ENCODE assay signal across 28 cellular contexts in genomic region chr13:47277774-47278173, GRCh38.
DNase-seq lines count a peak whose midpoint lies in the region; ATAC-seq, FAIRE-seq and TF ChIP-seq lines count a peak whose summit lies in the region.
"Had no signal": no experiment of that assay in that cellular context is flagged by ENCODE, and none has a peak within 500 bp of the region (broad histone marks: within the 10 kb centered on the region; RNA-seq: fewer than 3 reads in every experiment).

No MANE protein-coding gene starts in this region.

- in situ Hi-C loops in HepG2 (cut with HindIII; ENCODE audit: extremely low pct_ligation_motif_present, low pct_unique_long_range_greater_than_20kb) (no loop called here), K562 (cut with MboI) (no loop called here)

- H3K4me2 ChIP-seq in HepG2 (ENCODE audit: low read depth, low read length) (no peak overlapping the region), K562 (ENCODE audit: insufficient read depth, low read length) (no peak overlapping the region)
- H3K4me2 ChIP-seq: SK-N-SH had no signal

- no peaks in the 10 kb centered on the region for H3K36me3 ChIP-seq in HepG2 (replicated peaks in 1 of 2; ENCODE audit: control insufficient read depth in 1 of 2, insufficient read depth in 2 of 2, low read length in 2 of 2)
- H3K36me3 ChIP-seq in right lobe of liver, result no peaks in the 10 kb centered on the region
- H3K36me3 ChIP-seq in K562 (ENCODE audit: control insufficient read depth, insufficient read depth, low read length), result no peaks in the 10 kb centered on the region
- H3K36me3 ChIP-seq: gastrocnemius medialis, left lung, MG63, stomach, tibial nerve, WERI-Rb-1 had no signal

- no peaks in the 10 kb centered on the region for H3K36me3 Mint-ChIP-seq in T-cell
- no peaks in the 10 kb centered on the region for H3K36me3 Mint-ChIP-seq in activated naive CD4-positive, alpha-beta T cell treated with anti-CD3 and anti-CD28 coated beads, Interleukin-2, amount 50 U/mL, for 72 hours
- H3K36me3 Mint-ChIP-seq: activated naive CD8-positive, alpha-beta T cell treated with anti-CD3 and anti-CD28 coated beads, Interleukin-2, amount 10 ng/mL, durations not matched to agents 7 days and 5 days; natural killer cell had no signal

- DNase-seq in HepG2 (ENCODE audit: low spot score), result no peak
- DNase-seq in right lobe of liver, result no peak
- no peak for DNase-seq in K562 (ENCODE audit: extremely low read depth in 1 of 4, low spot score in 3 of 4)
- peak; percentile 33 for DNase-seq in fibroblast of the aortic adventitia (ENCODE audit: low read depth)
- no peak for DNase-seq in T-cell
- DNase-seq in activated naive CD4-positive, alpha-beta T cell treated with anti-CD3 and anti-CD28 coated beads, Interleukin-2, amount 50 U/mL, for 72 hours (ENCODE audit: low spot score in 2 of 2), result no peak
- DNase-seq in head of caudate nucleus, result no peak
- DNase-seq in medulla oblongata (ENCODE audit: extremely low spot score), result no peak
- DNase-seq: activated CD4-positive, alpha-beta T cell treated with anti-CD3 and anti-CD28 coated beads, Interleukin-2, amount 10 ng/mL, durations not matched to agents 24 days and 14 days; activated effector memory CD4-positive, alpha-beta T cell treated with anti-CD3 and anti-CD28 coated beads, Interleukin-2, amount 50 U/mL, for 16 hours; activated naive CD8-positive, alpha-beta T cell treated with anti-CD3 and anti-CD28 coated beads, Interleukin-2, amount 10 ng/mL, durations not matched to agents 7 days and 5 days; activated T-cell treated with anti-CD3 and anti-CD28 coated beads, Interleukin-2, amount 50 U/mL, for 1 hour; DMS79; erythroblast; gastrocnemius medialis; left lung; MG63; midbrain; natural killer cell; NCI-H146; NCI-H446; NCI-H82; SK-N-SH; stimulated activated CD8-positive, alpha-beta memory T cell treated with anti-CD3 and anti-CD28 coated beads, Interleukin-4, amount 100 ng/mL, for 48 hours; stomach; T-helper 2 cell; WERI-Rb-1 had no signal

- peaks cover 3 to 12% of the 10 kb centered on the region in 2 donors for H3K27me3 Mint-ChIP-seq in T-cell
- H3K27me3 Mint-ChIP-seq: activated CD4-positive, alpha-beta T cell treated with anti-CD3 and anti-CD28 coated beads, Interleukin-2, amount 10 ng/mL, durations not matched to agents 24 days and 14 days; activated naive CD8-positive, alpha-beta T cell treated with anti-CD3 and anti-CD28 coated beads, Interleukin-2, amount 10 ng/mL, durations not matched to agents 7 days and 5 days had no signal

- H4K20me1 ChIP-seq in HepG2 (ENCODE audit: insufficient read depth, low read length), result no peaks in the 10 kb centered on the region
- H4K20me1 ChIP-seq in K562 (replicated peaks; ENCODE audit: control insufficient read depth, insufficient read depth, low read length), result no peaks in the 10 kb centered on the region

- TF ChIP-seq EP300 in HepG2 (IDR thresholded peaks at IDR 0.05; ENCODE audit: low read depth in 2 of 2, low read length in 2 of 2) (no peak), HepG2 (CRISPR knock-in tag; IDR thresholded peaks at IDR 0.05; ENCODE audit: borderline replicate concordance) (no peak), K562 (IDR thresholded peaks at IDR 0.05; ENCODE audit: low read length) (no peak)

- 61% methylated on average over 1 of the region's 1 CpG for WGBS in HepG2 (ENCODE audit: low lambda C conversion rate)
- 83% methylated on average over 1 of the region's 1 CpG for WGBS in right lobe of liver (ENCODE audit: insufficient coverage, low coverage, low lambda C conversion rate, missing lambda C conversion rate)
- WGBS in K562 (ENCODE audit: insufficient coverage, low coverage, missing lambda C conversion rate), result 18% methylated on average over 1 of the region's 1 CpG

- TF ChIP-seq CTCF in HepG2 (CRISPR knock-in tag; IDR thresholded peaks at IDR 0.05), result no peak
- no peak for TF ChIP-seq CTCF in right lobe of liver (IDR thresholded peaks at IDR 0.05)
- no peak for TF ChIP-seq CTCF in K562 (IDR thresholded peaks at IDR 0.05 in 2 of 3, conservative IDR thresholded peaks at IDR 0.05 in 1 of 3; ENCODE audit: insufficient read depth in 2 of 3, low read depth in 1 of 3, low read length in 3 of 3)
- TF ChIP-seq CTCF in fibroblast of the aortic adventitia (IDR thresholded peaks at IDR 0.05; ENCODE audit: insufficient read depth, low read length), result no peak

- TF ChIP-seq RAD21 in HepG2 (CRISPR knock-in tag; IDR thresholded peaks at IDR 0.05) (no peak), K562 (CRISPR knock-in tag; conservative IDR thresholded peaks at IDR 0.05 in 1 of 2, IDR thresholded peaks at IDR 0.05 in 1 of 2) (no peak)

- no peak overlapping the region for H3K27ac Mint-ChIP-seq in T-cell
- H3K27ac Mint-ChIP-seq in activated naive CD4-positive, alpha-beta T cell treated with anti-CD3 and anti-CD28 coated beads, Interleukin-2, amount 50 U/mL, for 72 hours, result no peak overlapping the region
- H3K27ac Mint-ChIP-seq: activated CD4-positive, alpha-beta T cell treated with anti-CD3 and anti-CD28 coated beads, Interleukin-2, amount 10 ng/mL, durations not matched to agents 24 days and 14 days; activated naive CD8-positive, alpha-beta T cell treated with anti-CD3 and anti-CD28 coated beads, Interleukin-2, amount 10 ng/mL, durations not matched to agents 7 days and 5 days; natural killer cell had no signal

- intact Hi-C loops in HepG2 (cut with micrococcal nuclease; ENCODE audit: unreplicated experiment), result no loop called here
- intact Hi-C loops in right lobe of liver (cut with DNase I), result no loop called here
- intact Hi-C loops in K562 (cut with micrococcal nuclease), result no loop called here
- intact Hi-C loops in head of caudate nucleus (cut with DNase I), result no loop called here

- no peak overlapping the region for H3K4me3 ChIP-seq in HepG2 (replicated peaks in 1 of 3; ENCODE audit: insufficient read depth in 1 of 3, low read depth in 2 of 3, low read length in 3 of 3)
- H3K4me3 ChIP-seq in right lobe of liver, result no peak overlapping the region
- no peak overlapping the region for H3K4me3 ChIP-seq in K562
- H3K4me3 ChIP-seq in fibroblast of the aortic adventitia (ENCODE audit: low read depth, low read length), result no peak overlapping the region
- H3K4me3 ChIP-seq: gastrocnemius medialis, left lung, MG63, stomach, tibial nerve had no signal

- POLR2A ChIA-PET in HepG2 (lab: Yijun Ruan, JAX), result no interaction called here
- POLR2A ChIA-PET in K562 (lab: Yijun Ruan, JAX), result no interaction called here
- POLR2A ChIA-PET in T-cell (lab: Charles Lee), result no interaction called here

- no peaks in the 10 kb centered on the region for H3K79me2 ChIP-seq in HepG2 (ENCODE audit: insufficient read depth, low read length)
- H3K79me2 ChIP-seq in K562 (ENCODE audit: control insufficient read depth, insufficient read depth, low read length), result no peaks in the 10 kb centered on the region

- H3K27ac ChIP-seq in HepG2 (ENCODE audit: extremely low read length, insufficient read depth, low read length), result no peak overlapping the region
- no peak overlapping the region for H3K27ac ChIP-seq in right lobe of liver
- no peak overlapping the region for H3K27ac ChIP-seq in K562 (ENCODE audit: extremely low read depth, low read depth, low read length)
- H3K27ac ChIP-seq: gastrocnemius medialis, left lung, stomach, tibial nerve, WERI-Rb-1 had no signal

- FAIRE-seq in HepG2 (lab: Jason Lieb, UNC) (no peak), K562 (lab: Jason Lieb, UNC) (no peak)

- no peaks in the 10 kb centered on the region for H3K4me1 ChIP-seq in HepG2 (ENCODE audit: insufficient read depth, low read length)
- H3K4me1 ChIP-seq in right lobe of liver, result no peaks in the 10 kb centered on the region
- H3K4me1 ChIP-seq in K562 (replicated peaks in 1 of 2; ENCODE audit: control insufficient read depth in 2 of 2, insufficient read depth in 2 of 2, low read length in 2 of 2), result no peaks in the 10 kb centered on the region
- H3K4me1 ChIP-seq: gastrocnemius medialis, left lung, stomach, tibial nerve had no signal

- H3K9ac ChIP-seq in HepG2 (ENCODE audit: insufficient read depth, low read depth, low read length), result no peak overlapping the region
- H3K9ac ChIP-seq in K562 (ENCODE audit: insufficient read depth in 1 of 2, low read depth in 2 of 2, low read length in 2 of 2), result no peak overlapping the region
- H3K9ac ChIP-seq: SK-N-SH had no signal

- no peak for TF ChIP-seq POLR2A in HepG2 (IDR thresholded peaks at IDR 0.05; ENCODE audit: insufficient read depth in 1 of 2, low read depth in 2 of 2, low read length in 2 of 2)
- no peak for TF ChIP-seq POLR2A in right lobe of liver (IDR thresholded peaks at IDR 0.05)
- TF ChIP-seq POLR2A in K562 (conservative IDR thresholded peaks at IDR 0.05), result no peak

- H2AFZ ChIP-seq in HepG2 (ENCODE audit: low read length), result no peak overlapping the region
- no peak overlapping the region for H2AFZ ChIP-seq in K562 (ENCODE audit: low read depth, low read length)

- no peak overlapping the region for H3K4me3 Mint-ChIP-seq in T-cell
- H3K4me3 Mint-ChIP-seq: activated CD4-positive, alpha-beta T cell treated with anti-CD3 and anti-CD28 coated beads, Interleukin-2, amount 10 ng/mL, durations not matched to agents 24 days and 14 days; activated naive CD8-positive, alpha-beta T cell treated with anti-CD3 and anti-CD28 coated beads, Interleukin-2, amount 10 ng/mL, durations not matched to agents 7 days and 5 days; natural killer cell had no signal

- CTCF ChIA-PET in HepG2 (lab: Yijun Ruan, JAX; ENCODE audit: low intra/inter-chr PET ratio, low total read pairs), result no interaction called here
- CTCF ChIA-PET in K562 (lab: Yijun Ruan, JAX; ENCODE audit: low intra/inter-chr PET ratio), result no interaction called here
- CTCF ChIA-PET in T-cell (lab: Charles Lee), result no interaction called here

- peaks cover 0 to 9% (median 2%) of the 10 kb centered on the region in 3 donors for H3K9me3 Mint-ChIP-seq in T-cell
- H3K9me3 Mint-ChIP-seq in activated naive CD4-positive, alpha-beta T cell treated with anti-CD3 and anti-CD28 coated beads, Interleukin-2, amount 50 U/mL, for 72 hours, result peaks cover 0 to 12% of the 10 kb centered on the region in 2 donors
- H3K9me3 Mint-ChIP-seq: activated CD4-positive, alpha-beta T cell treated with anti-CD3 and anti-CD28 coated beads, Interleukin-2, amount 10 ng/mL, durations not matched to agents 24 days and 14 days; activated naive CD8-positive, alpha-beta T cell treated with anti-CD3 and anti-CD28 coated beads, Interleukin-2, amount 10 ng/mL, durations not matched to agents 7 days and 5 days had no signal

- ATAC-seq in HepG2 (no peak), right lobe of liver (no peak), K562 (no peak), T-cell (replicated peaks in 1 of 4) (no peak)
- no peak for ATAC-seq in activated naive CD4-positive, alpha-beta T cell treated with anti-CD3 and anti-CD28 coated beads, Interleukin-2, amount 50 U/mL, for 72 hours
- ATAC-seq: gastrocnemius medialis, left lung, natural killer cell had no signal

- H3K9me3 ChIP-seq in HepG2 (ENCODE audit: low read length), result no peaks in the 10 kb centered on the region
- H3K9me3 ChIP-seq in right lobe of liver, result no peaks in the 10 kb centered on the region
- no peaks in the 10 kb centered on the region for H3K9me3 ChIP-seq in K562 (replicated peaks; ENCODE audit: control insufficient read depth, insufficient read depth, low read depth, low read length)
- H3K9me3 ChIP-seq: gastrocnemius medialis, left lung, MG63, SK-N-SH, stomach, tibial nerve had no signal

- H3K27me3 ChIP-seq in HepG2 (ENCODE audit: control insufficient read depth in 1 of 2, insufficient read depth in 2 of 2, low read length in 2 of 2) (no peaks in the 10 kb centered on the region), right lobe of liver (no peaks in the 10 kb centered on the region), K562 (ENCODE audit: control insufficient read depth in 2 of 2, insufficient read depth in 2 of 2, low read length in 2 of 2) (no peaks in the 10 kb centered on the region)
- H3K27me3 ChIP-seq: gastrocnemius medialis, left lung, MG63, stomach, tibial nerve had no signal

- no TSS peak for BruUV-seq in HepG2 (replicated peaks; lab: Mats Ljungman, UMichigan)
- BruUV-seq in K562 (replicated peaks; lab: Mats Ljungman, UMichigan), result no TSS peak

- no peaks in the 10 kb centered on the region for H3K4me1 Mint-ChIP-seq in T-cell
- H3K4me1 Mint-ChIP-seq: activated CD4-positive, alpha-beta T cell treated with anti-CD3 and anti-CD28 coated beads, Interleukin-2, amount 10 ng/mL, durations not matched to agents 24 days and 14 days; activated naive CD8-positive, alpha-beta T cell treated with anti-CD3 and anti-CD28 coated beads, Interleukin-2, amount 10 ng/mL, durations not matched to agents 7 days and 5 days; natural killer cell had no signal

- no peaks in the 10 kb centered on the region for H3K9me1 ChIP-seq in K562 (ENCODE audit: control insufficient read depth, insufficient read depth, low read length)

Comparison
In these comparisons a context has a peak if more than half of its experiments do, and no peak if none do; other contexts are left out.
1. Of the 241 proteins assayed by ChIP-seq in both HepG2 and K562: peak only in HepG2: none; only in K562: none; in both: CEBPB and CEBPG; in neither: 239.